Comparison of ENCODE assay signal across 26 cellular contexts in genomic region chr3:8313591-8314298, GRCh38.
A peak's percentile ranks its signal among the peaks of the same experiment; 100 is the strongest.
DNase-seq lines count a peak whose midpoint lies in the region; ATAC-seq and TF ChIP-seq lines count a peak whose summit lies in the region.
"Had no signal": no experiment of that assay in that cellular context is flagged by ENCODE, and none has a peak within 500 bp of the region (broad histone marks: within the 10 kb centered on the region; RNA-seq: fewer than 3 reads in every experiment).

No MANE protein-coding gene starts in this region.

- no peak for TF ChIP-seq CTCF in A673 (conservative IDR thresholded peaks at IDR 0.05; ENCODE audit: low read depth, low read length)

- no peak overlapping the region for H3K4me3 ChIP-seq in A673 (ENCODE audit: low read depth, low read length, poor library complexity, severe bottlenecking)
- no peak overlapping the region for H3K4me3 ChIP-seq in SK-N-MC
- no peak overlapping the region for H3K4me3 ChIP-seq in mesendoderm (ENCODE audit: low read length)
- H3K4me3 ChIP-seq: GM12878, SJCRH30 had no signal

- no peak overlapping the region for H3K4me2 ChIP-seq in mesendoderm (ENCODE audit: low read length)
- H3K4me2 ChIP-seq: KMS-11 had no signal

- H3K56ac ChIP-seq in mesendoderm (ENCODE audit: low read length): peak overlapping the region; percentile 29

- H3K27ac ChIP-seq in A673 (ENCODE audit: low read depth, low read length, poor library complexity, severe bottlenecking): peak overlapping the region; percentile 96
- H3K27ac ChIP-seq in SK-N-MC: peak overlapping the region; percentile 100
- H3K27ac ChIP-seq in mesendoderm (ENCODE audit: low read depth, low read length): peak overlapping the region; percentile 35
- H3K27ac ChIP-seq: HL-60, KMS-11, SJCRH30 had no signal

- H2BK5ac ChIP-seq in mesendoderm (ENCODE audit: low read length): peak overlapping the region; percentile 1

- peak overlapping the region; percentile 7 for H3K18ac ChIP-seq in mesendoderm (ENCODE audit: low read length)

- no peak for ATAC-seq in GM18909 (IDR thresholded peaks at IDR 0.05; ENCODE audit: poor library complexity, unreplicated experiment)
- ATAC-seq: GM12878, HCT116, Right ventricle myocardium inferior had no signal

- peaks cover 26% of the 10 kb centered on the region for H3K9me3 ChIP-seq in A673 (ENCODE audit: low read depth, low read length, poor library complexity, severe bottlenecking)
- H3K9me3 ChIP-seq in SK-N-MC (ENCODE audit: low read depth, low read length): peaks cover 8% of the 10 kb centered on the region; the same call in 1 of the 2 replicates

- no TSS peak for BruUV-seq in A673 (replicated peaks; lab: Mats Ljungman, UMichigan)

- no peak overlapping the region for H2BK120ac ChIP-seq in mesendoderm (ENCODE audit: low read depth, low read length)

- no peak overlapping the region for H4K8ac ChIP-seq in mesendoderm (ENCODE audit: low read depth, low read length)

- POLR2A ChIA-PET in A673 (lab: Charles Lee; ENCODE audit: low non-redundant PET): no interaction called here

- DNase-seq in A673 (ENCODE audit: low spot score): no peak
- DNase-seq in SK-N-MC (ENCODE audit: low read depth, low spot score): no peak
- DNase-seq in mesendoderm: peak; percentile 80
- peak; percentile 54 for DNase-seq in retina
- no peak for DNase-seq in NCI-H1930 (lab: John Stamatoyannopoulos, UW)
- no peak for DNase-seq in NCI-H69 (lab: John Stamatoyannopoulos, UW)
- DNase-seq: C1 segment of cervical spinal cord; CD4-positive, alpha-beta memory T cell; COR-L47; DMS 273 treated with DMSO at 0.1 percent for 48 hours; DMS79; EL; GDM1; MM.1S; NCI-H1417; NCI-H1694; NCI-H2081; NCI-H226; NCI-H510A; SJCRH30 had no signal

- peaks cover 20% of the 10 kb centered on the region for H3K36me3 ChIP-seq in A673 (ENCODE audit: insufficient read depth, low read length, poor library complexity, severe bottlenecking)
- peaks cover 10% of the 10 kb centered on the region; the same call in 1 of the 2 replicates for H3K36me3 ChIP-seq in SK-N-MC (ENCODE audit: insufficient read depth, low read length)
- no peaks in the 10 kb centered on the region for H3K36me3 ChIP-seq in mesendoderm (ENCODE audit: control insufficient read depth, insufficient read depth, low read length)
- H3K36me3 ChIP-seq: SJCRH30 had no signal

- intact Hi-C loops in A673 (cut with micrococcal nuclease; ENCODE audit: unreplicated experiment): loop anchor here (5.0 to 10.0 kb wide), 3 partner anchors 309 to 1216 kb away; no protein-coding TSS in a partner anchor

- H3K23ac ChIP-seq in mesendoderm (ENCODE audit: low read length): no peak overlapping the region

- H3K9ac ChIP-seq in SK-N-MC (ENCODE audit: insufficient read length) (no peak overlapping the region), mesendoderm (ENCODE audit: low read length) (no peak overlapping the region)
- H3K9ac ChIP-seq: KMS-11 had no signal

- no peak overlapping the region for H2AK5ac ChIP-seq in mesendoderm (ENCODE audit: low read length)

- H3K27me3 ChIP-seq in A673 (replicated peaks; ENCODE audit: insufficient read depth, low read depth, low read length, poor library complexity): no peaks in the 10 kb centered on the region
- no peaks in the 10 kb centered on the region for H3K27me3 ChIP-seq in mesendoderm (ENCODE audit: insufficient read depth, low read length, poor library complexity)
- H3K27me3 ChIP-seq: SJCRH30 had no signal

- H3K79me2 ChIP-seq in mesendoderm (ENCODE audit: control insufficient read depth, insufficient read depth, low read length): no peaks in the 10 kb centered on the region

- no peaks in the 10 kb centered on the region for H3K79me1 ChIP-seq in mesendoderm (ENCODE audit: low read length)

- CTCF ChIA-PET in A673 (lab: Charles Lee): no interaction called here

- H2BK15ac ChIP-seq in mesendoderm (replicated peaks; ENCODE audit: low read depth): no peak overlapping the region

- H3K4ac ChIP-seq in mesendoderm (ENCODE audit: low read depth, low read length): peak overlapping the region; percentile 7

- no peak overlapping the region for H4K5ac ChIP-seq in mesendoderm (ENCODE audit: low read length)

- H3K4me1 ChIP-seq in A673 (ENCODE audit: insufficient read depth, low read length, poor library complexity, severe bottlenecking) (peaks cover 56% of the 10 kb centered on the region), mesendoderm (ENCODE audit: control insufficient read depth, low read depth, low read length) (peaks cover 3% of the 10 kb centered on the region)

- WGBS in mesendoderm (ENCODE audit: extremely low coverage, insufficient coverage, low lambda C conversion rate): no CpG with 5 or more reads among the region's 5 CpGs

Comparison
In these comparisons a context has a peak if more than half of its experiments do, and no peak if none do; other contexts are left out.
1. DNase-seq: peak in mesendoderm (single experiment) and retina (single experiment); none in A673 (single experiment), SK-N-MC (single experiment), NCI-H1930 (0 of 2) and NCI-H69 (single experiment).
2. H3K27ac ChIP-seq: peak in every context shown above with its lines; median percentile 100 in SK-N-MC; 96 in A673; 35 in mesendoderm.